ENCODE assay signal across 11 cellular contexts in the genomic region with DNA sequence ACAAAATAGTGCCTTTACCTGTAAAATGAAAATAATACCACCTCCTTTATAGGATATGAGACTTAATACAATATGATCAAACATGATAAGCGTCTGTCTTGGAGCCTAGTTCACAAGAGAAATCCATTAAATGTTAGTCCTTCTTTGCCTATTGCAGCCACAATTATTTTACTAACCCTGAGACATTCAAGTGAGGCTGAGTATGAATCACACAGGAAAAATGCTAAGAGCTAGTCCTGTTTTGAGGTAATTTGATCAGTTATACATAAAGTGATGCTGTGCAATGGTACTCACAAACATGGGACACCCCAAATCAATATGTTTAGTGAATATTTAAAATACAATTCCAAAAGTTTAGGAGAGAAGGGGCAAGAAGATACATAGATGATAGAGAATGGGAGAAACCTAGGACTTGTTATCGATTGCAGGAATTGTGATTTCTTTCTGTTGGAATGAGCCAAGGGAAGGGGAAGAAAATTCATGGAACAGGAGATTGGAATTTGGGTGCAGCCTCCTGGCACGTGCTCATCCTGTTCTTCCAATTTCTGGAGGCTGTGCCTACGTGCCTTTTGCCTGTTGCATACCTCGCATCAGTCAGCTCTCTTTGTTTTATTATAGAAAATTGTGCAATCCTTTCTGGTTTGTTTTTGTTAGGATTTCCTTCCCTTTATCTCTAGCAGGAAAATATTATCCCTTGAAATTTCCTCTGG. TPM values are rescaled to one million over a fixed set of nuclear protein-coding genes. Genes with fewer than 3 reads are reported as not detected.
DNase-seq lines count a peak whose midpoint lies in the region; ATAC-seq and TF ChIP-seq lines count a peak whose summit lies in the region.
"Had no signal": no experiment of that assay in that cellular context is flagged by ENCODE, and none has a peak within 500 bp of the region (broad histone marks: within the 10 kb centered on the region; RNA-seq: fewer than 3 reads in every experiment).

No MANE protein-coding gene starts in this region.

- peaks cover 20% of the 10 kb centered on the region for H3K4me1 Mint-ChIP-seq in Caco-2 (ENCODE audit: low read depth, unreplicated experiment)
- H3K4me1 Mint-ChIP-seq: WTC11 had no signal

- no peaks in the 10 kb centered on the region for H3K27me3 Mint-ChIP-seq in Caco-2 (ENCODE audit: insufficient read depth, unreplicated experiment)

- intact Hi-C loops in Caco-2 (cut with micrococcal nuclease; ENCODE audit: unreplicated experiment), result loop anchor here (5.0 kb wide), 1 partner anchor 39 kb away; a partner anchor contains a TSS

- DNase-seq in Caco-2 (peak; percentile 31 to 40), NCI-H226 (peak; percentile 83), dermis microvascular lymphatic vessel endothelial cell (ENCODE audit: low read depth in 2 of 2) (peak; percentile 48 to 62), non-pigmented ciliary epithelial cell (ENCODE audit: low read depth) (peak; percentile 46), SKM-1 (lab: John Stamatoyannopoulos, UW; ENCODE audit: unreplicated experiment) (no peak), activated T-cell treated with anti-CD3 and anti-CD28 coated beads for 4 hours (no peak)
- no peak for DNase-seq in activated naive CD4-positive, alpha-beta T cell (lab: John Stamatoyannopoulos, UW)
- DNase-seq: left cardiac atrium had no signal

- H3K36me3 ChIP-seq in Caco-2 (ENCODE audit: control insufficient read depth, insufficient read depth, low read length), result no peaks in the 10 kb centered on the region

- no TSS peak for BruUV-seq in Caco-2 (replicated peaks; lab: Mats Ljungman, UMichigan)

- peaks cover 5% of the 10 kb centered on the region for H3K9me3 Mint-ChIP-seq in Caco-2 (ENCODE audit: unreplicated experiment)

- H3K27ac Mint-ChIP-seq in Caco-2 (ENCODE audit: unreplicated experiment), result no peak overlapping the region
- H3K27ac Mint-ChIP-seq: progenitor cell of endocrine pancreas, WTC11 had no signal

- no peak overlapping the region for H3K4me3 ChIP-seq in Caco-2 (ENCODE audit: low read depth, low read length)

- H3K36me3 Mint-ChIP-seq in Caco-2 (ENCODE audit: insufficient read depth, unreplicated experiment), result peaks cover 6% of the 10 kb centered on the region

- H3K4me3 Mint-ChIP-seq in Caco-2 (ENCODE audit: unreplicated experiment), result no peak overlapping the region
- H3K4me3 Mint-ChIP-seq: WTC11 had no signal

- peaks cover 5% of the 10 kb centered on the region for H3K9me3 ChIP-seq in Caco-2

- peaks cover 14% of the 10 kb centered on the region for H3K4me1 ChIP-seq in Caco-2

- no peak for ATAC-seq in HG03159 (IDR thresholded peaks at IDR 0.05; ENCODE audit: unreplicated experiment)
- ATAC-seq: WTC11 had no signal

- TF ChIP-seq CTCF in Caco-2 (IDR thresholded peaks at IDR 0.05; ENCODE audit: insufficient read depth in 1 of 2, low read depth in 1 of 2, low read length in 1 of 2, severe bottlenecking in 1 of 2, unreplicated experiment in 1 of 2), result no peak

- CTCF ChIA-PET in Caco-2 (lab: Charles Lee), result no interaction called here

- H3K27me3 ChIP-seq in Caco-2 (replicated peaks; ENCODE audit: control insufficient read depth, insufficient read depth, low read length), result no peaks in the 10 kb centered on the region

- POLR2A ChIA-PET in Caco-2 (lab: Charles Lee), result no interaction called here

RNA-seq across cellular contexts. Expression of a gene that starts 39.9 kb away (rescaled TPM):
- total RNA-seq in Caco-2 (2022) (54.0 and 65.2 TPM in 2 replicates), dermis microvascular lymphatic vessel endothelial cell (25.7 and 38.1 TPM in 2 replicates)

Comparison
In these comparisons a context has a peak if more than half of its experiments do, and no peak if none do; other contexts are left out.
1. DNase-seq: peak in Caco-2 (2 of 2), NCI-H226 (single experiment), dermis microvascular lymphatic vessel endothelial cell (2 of 2) and non-pigmented ciliary epithelial cell (single experiment); none in activated naive CD4-positive, alpha-beta T cell (0 of 4), SKM-1 (single experiment) and activated T-cell treated with anti-CD3 and anti-CD28 coated beads for 4 hours (single experiment).